ENCODE assay signal across 14 cellular contexts in the genomic region with DNA sequence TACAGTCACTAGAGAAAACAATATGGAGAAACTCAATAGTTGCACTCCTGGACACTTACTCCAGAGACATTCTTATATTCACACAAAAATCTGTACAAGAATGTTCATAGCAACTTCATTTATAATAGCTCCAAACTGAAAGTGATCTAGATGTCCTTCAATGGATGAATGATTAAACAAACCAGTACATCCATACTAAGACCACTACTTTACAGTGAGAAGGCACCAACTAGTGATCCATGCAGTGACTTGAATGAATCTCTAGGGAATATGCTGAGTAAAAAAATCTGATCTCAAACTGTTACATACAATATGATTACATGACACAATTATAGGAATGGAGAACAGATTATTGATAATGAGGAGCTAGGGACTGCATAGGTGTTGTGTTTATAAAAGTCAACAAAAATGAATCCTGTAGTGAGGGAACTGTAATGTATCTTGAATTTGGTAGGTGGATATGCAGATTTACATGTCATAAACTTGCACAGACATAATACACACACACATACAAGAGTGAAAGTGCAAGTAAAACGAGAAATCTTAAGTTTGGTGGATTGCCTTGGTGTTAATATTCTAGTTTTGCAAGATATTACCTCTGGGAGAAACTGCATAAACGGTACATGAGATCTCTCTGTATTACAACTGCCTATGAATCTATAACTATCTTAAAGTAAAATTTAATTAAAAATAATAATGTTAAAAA.
"Had no signal": no experiment of that assay in that cellular context is flagged by ENCODE, and none has a peak within 500 bp of the region (broad histone marks: within the 10 kb centered on the region; RNA-seq: fewer than 3 reads in every experiment).

No MANE protein-coding gene starts in this region.

- H3K27ac ChIP-seq: dorsolateral prefrontal cortex, lower lobe of right lung, thoracic aorta, VCaP had no signal

- H3K9me3 ChIP-seq: lower lobe of right lung, thoracic aorta had no signal

- DNase-seq: activated CD8-positive, alpha-beta memory T cell treated with anti-CD3 and anti-CD28 coated beads, Interleukin-2, amount 50 U/mL, for 4 hours; activated CD8-positive, alpha-beta T cell treated with anti-CD3 and anti-CD28 coated beads for 36 hours; activated naive CD4-positive, alpha-beta T cell; dorsolateral prefrontal cortex; glutamatergic neuron; lower lobe of right lung; stimulated activated CD4-positive, alpha-beta T cell treated with anti-CD3 and anti-CD28 coated beads, Interleukin-4, amount 100 ng/mL, for 1 hour; stimulated activated naive CD8-positive, alpha-beta T cell treated with anti-CD3 and anti-CD28 coated beads, Interleukin-15, amount 100 ng/mL, for 72 hours had no signal

- H3K9me3 Mint-ChIP-seq: activated CD8-positive, alpha-beta T cell treated with anti-CD3 and anti-CD28 coated beads for 36 hours; activated T-helper 1 cell treated with anti-CD3 and anti-CD28 coated beads, Interleukin-12 subunit alpha, Interleukin-12 subunit beta, Interleukin-2, Interleukin-4 antibody, amounts not matched to agents 30 ng/mL and 10 ng/mL and 1 ng/mL, durations not matched to agents 14 hours and 24 hours and 36 hours; mesothelial cell of epicardium; neural crest cell; stimulated activated naive CD8-positive, alpha-beta T cell treated with anti-CD3 and anti-CD28 coated beads, Interleukin-15, amount 100 ng/mL, for 72 hours had no signal

- H3K4me1 Mint-ChIP-seq: mesothelial cell of epicardium; neural crest cell; stimulated activated naive CD8-positive, alpha-beta T cell treated with anti-CD3 and anti-CD28 coated beads, Interleukin-15, amount 100 ng/mL, for 72 hours had no signal

- H3K27ac Mint-ChIP-seq: activated CD8-positive, alpha-beta T cell treated with anti-CD3 and anti-CD28 coated beads for 36 hours; activated T-helper 1 cell treated with anti-CD3 and anti-CD28 coated beads, Interleukin-12 subunit alpha, Interleukin-12 subunit beta, Interleukin-2, Interleukin-4 antibody, amounts not matched to agents 30 ng/mL and 10 ng/mL and 1 ng/mL, durations not matched to agents 14 hours and 24 hours and 36 hours; mesothelial cell of epicardium; stimulated activated naive CD8-positive, alpha-beta T cell treated with anti-CD3 and anti-CD28 coated beads, Interleukin-15, amount 100 ng/mL, for 72 hours had no signal

- H3K4me1 ChIP-seq: lower lobe of right lung had no signal

- H3K27me3 Mint-ChIP-seq: activated CD8-positive, alpha-beta T cell treated with anti-CD3 and anti-CD28 coated beads for 36 hours; stimulated activated naive CD8-positive, alpha-beta T cell treated with anti-CD3 and anti-CD28 coated beads, Interleukin-15, amount 100 ng/mL, for 72 hours had no signal

- H3K4me3 Mint-ChIP-seq: activated CD8-positive, alpha-beta T cell treated with anti-CD3 and anti-CD28 coated beads for 36 hours; activated T-helper 1 cell treated with anti-CD3 and anti-CD28 coated beads, Interleukin-12 subunit alpha, Interleukin-12 subunit beta, Interleukin-2, Interleukin-4 antibody, amounts not matched to agents 30 ng/mL and 10 ng/mL and 1 ng/mL, durations not matched to agents 14 hours and 24 hours and 36 hours; mesothelial cell of epicardium; neural crest cell; stimulated activated naive CD8-positive, alpha-beta T cell treated with anti-CD3 and anti-CD28 coated beads, Interleukin-15, amount 100 ng/mL, for 72 hours had no signal

- H3K27me3 ChIP-seq: dorsolateral prefrontal cortex had no signal

- ATAC-seq: activated CD8-positive, alpha-beta T cell treated with anti-CD3 and anti-CD28 coated beads for 36 hours; esophagus mucosa; lower lobe of right lung; stimulated activated naive CD8-positive, alpha-beta T cell treated with anti-CD3 and anti-CD28 coated beads, Interleukin-15, amount 100 ng/mL, for 72 hours had no signal

- H3K36me3 Mint-ChIP-seq: mesothelial cell of epicardium had no signal

- H3K36me3 ChIP-seq: lower lobe of right lung, thoracic aorta had no signal

- H3K4me3 ChIP-seq: dorsolateral prefrontal cortex, lower lobe of right lung, thoracic aorta had no signal
